In the genomic region with DNA sequence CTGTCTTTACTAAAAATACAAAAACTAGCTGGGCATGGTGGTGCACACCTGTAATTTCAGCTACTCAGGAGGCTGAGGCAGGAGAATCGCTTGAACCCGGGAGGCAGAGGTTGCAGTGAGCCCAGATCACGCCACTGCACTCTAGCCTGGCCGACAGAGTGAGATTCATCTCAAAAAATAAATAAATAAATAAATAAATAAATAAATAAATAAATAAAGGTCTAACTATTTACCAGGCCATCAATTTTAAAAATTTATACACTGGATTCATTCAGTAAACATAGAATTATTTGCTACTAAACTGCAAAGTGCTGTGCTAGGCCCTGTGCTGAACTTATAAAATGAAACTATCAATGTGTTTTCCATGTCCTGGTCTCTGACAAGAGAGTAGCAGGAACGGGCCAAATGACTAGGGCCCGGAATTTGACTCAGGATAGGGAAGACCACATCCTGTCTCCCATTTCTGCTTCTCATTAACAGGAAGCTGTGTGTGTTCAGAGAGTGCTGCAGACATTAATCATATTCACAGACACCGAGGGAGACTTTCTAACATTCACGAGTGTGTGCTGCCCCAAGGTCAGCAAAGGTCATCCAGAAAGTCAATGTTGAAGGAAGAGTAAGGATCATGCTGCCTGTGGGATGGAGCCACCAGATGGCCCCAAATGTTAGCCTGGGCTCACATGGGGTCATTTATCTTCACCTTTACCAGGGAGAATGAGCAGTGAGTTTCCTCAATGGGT, we compare ENCODE assay signal across 9 cellular contexts.
A peak's percentile ranks its signal among the peaks of the same experiment; 100 is the strongest.
DNase-seq lines count a peak whose midpoint lies in the region; ATAC-seq and TF ChIP-seq lines count a peak whose summit lies in the region.
"Had no signal": no experiment of that assay in that cellular context is flagged by ENCODE, and none has a peak within 500 bp of the region (broad histone marks: within the 10 kb centered on the region; RNA-seq: fewer than 3 reads in every experiment).

No MANE protein-coding gene starts in this region.

- H4K91ac ChIP-seq in IMR-90 (ENCODE audit: insufficient read depth, low read depth, low read length), result no peak overlapping the region

- H2BK120ac ChIP-seq in IMR-90 (ENCODE audit: low read depth, low read length), result no peak overlapping the region; the same call in 1 of the 2 replicates

- H3K4me3 ChIP-seq in IMR-90 (ENCODE audit: insufficient read depth, low read depth, low read length) (no peak overlapping the region), right atrium auricular region (no peak overlapping the region)

- H2AK5ac ChIP-seq in IMR-90 (ENCODE audit: low read depth, low read length), result 0 out of 2 replicates have a peak overlapping the region, but pooled peaks have one; percentile 5

- H3K27me3 ChIP-seq in IMR-90 (ENCODE audit: control insufficient read depth, insufficient read depth, low read length) (no peaks in the 10 kb centered on the region), right atrium auricular region (no peaks in the 10 kb centered on the region)

- in situ Hi-C loops in IMR-90 (cut with MboI; ENCODE audit: low sequenced_read_pairs), result no loop called here

- H2BK20ac ChIP-seq in IMR-90 (ENCODE audit: low read depth, low read length), result 0 out of 2 replicates have a peak overlapping the region, but pooled peaks have one; percentile 46

- H3K4me2 ChIP-seq in IMR-90 (ENCODE audit: low read depth, low read length), result no peak overlapping the region

- H3K14ac ChIP-seq in IMR-90 (replicated peaks; ENCODE audit: low read depth, low read length), result peak overlapping the region; percentile 83; the same call in 1 of the 2 replicates

- intact Hi-C loops in IMR-90 (cut with micrococcal nuclease), result no loop called here

- dilution Hi-C loops in IMR-90 (cut with HindIII; ENCODE audit: low sequenced_read_pairs, unreplicated experiment), result no loop called here

- WGBS in IMR-90 (ENCODE audit: extremely low coverage in 2 of 2, insufficient read length in 1 of 2), 2 experiments, result no CpG with 5 or more reads among the region's 8 CpGs

- peak; percentile 1; the same call in 1 of the 2 replicates for TF ChIP-seq RAD21 in IMR-90 (IDR thresholded peaks at IDR 0.05; ENCODE audit: low read length)

- no peak overlapping the region for H3K56ac ChIP-seq in IMR-90 (ENCODE audit: extremely low read depth, insufficient read depth, low read length)

- 0 out of 2 replicates have a peak, but pooled peaks cover 4% of the 10 kb centered on the region for H3K4me1 ChIP-seq in IMR-90 (ENCODE audit: control insufficient read depth, insufficient read depth, low read length)
- H3K4me1 ChIP-seq in right atrium auricular region, result no peaks in the 10 kb centered on the region

- H3K27ac ChIP-seq in IMR-90 (ENCODE audit: insufficient read depth, low read length) (no peak overlapping the region), right atrium auricular region (no peak overlapping the region)

- H3K9me3 ChIP-seq in IMR-90 (ENCODE audit: control insufficient read depth, insufficient read depth, low read length) (peaks cover 10% of the 10 kb centered on the region), right atrium auricular region (no peaks in the 10 kb centered on the region)

- no peak overlapping the region; the same call in 2 of the 3 replicates for H2BK15ac ChIP-seq in IMR-90 (ENCODE audit: low read depth, low read length)

- POLR2A ChIA-PET in IMR-90 (lab: Charles Lee; ENCODE audit: unreplicated experiment), result no interaction called here

- no peak overlapping the region for H3K9ac ChIP-seq in IMR-90 (ENCODE audit: low read depth, low read length)

- no peak overlapping the region for H4K5ac ChIP-seq in IMR-90 (ENCODE audit: low read depth, low read length)

- no peaks in the 10 kb centered on the region for H4K20me1 ChIP-seq in IMR-90 (ENCODE audit: insufficient read depth, low read length)

- TF ChIP-seq CTCF in IMR-90 (conservative IDR thresholded peaks at IDR 0.05; ENCODE audit: low read depth, low read length) (no peak), right atrium auricular region (IDR thresholded peaks at IDR 0.05) (no peak)

- no peaks in the 10 kb centered on the region for H3K79me1 ChIP-seq in IMR-90 (ENCODE audit: low read depth in 1 of 2, low read length in 2 of 2)

- no TSS peak for BruUV-seq in IMR-90 (replicated peaks; lab: Mats Ljungman, UMichigan)

- no peak for TF ChIP-seq POLR2A in IMR-90 (IDR thresholded peaks at IDR 0.05; ENCODE audit: low read depth, low read length)

- H3K18ac ChIP-seq in IMR-90 (ENCODE audit: low read depth, low read length), result peak overlapping the region; percentile 11; the same call in 1 of the 2 replicates

- peak; percentile 53; the same call in 1 of the 2 replicates for ATAC-seq in IMR-90 (ENCODE audit: low read depth)
- ATAC-seq in left lobe of liver, result peak; percentile 54
- no peak for ATAC-seq in HG02938 (IDR thresholded peaks at IDR 0.05; ENCODE audit: unreplicated experiment)
- no peak for ATAC-seq in HG03175 (IDR thresholded peaks at IDR 0.05; ENCODE audit: unreplicated experiment)

- H3K36me3 ChIP-seq in IMR-90 (ENCODE audit: control insufficient read depth, insufficient read depth, low read length) (no peaks in the 10 kb centered on the region), right atrium auricular region (no peaks in the 10 kb centered on the region)

- CTCF ChIA-PET in IMR-90 (lab: Yijun Ruan, JAX), result no interaction called here

- H4K8ac ChIP-seq in IMR-90 (ENCODE audit: low read depth in 2 of 2, low read length in 2 of 2), result peak overlapping the region in 1 of 2 experiments; percentile 61; a peak in 1 of 4 replicates

- H2BK5ac ChIP-seq in IMR-90 (ENCODE audit: low read depth, low read length, poor library complexity, severe bottlenecking), result peak overlapping the region; percentile 15

- DNase-seq in CD1c-positive myeloid dendritic cell (ENCODE audit: extremely low spot score) (peak; percentile 1), IMR-90 (peak; percentile 86), amniotic epithelial cell (ENCODE audit: low read depth) (peak; percentile 68), left lobe of liver (ENCODE audit: low spot score) (no peak), NCI-H82 (lab: John Stamatoyannopoulos, UW) (no peak), right atrium auricular region (ENCODE audit: low spot score) (no peak)
- DNase-seq: amniotic stem cell had no signal

- H2AK9ac ChIP-seq in IMR-90 (replicated peaks; ENCODE audit: low read depth, low read length, poor library complexity), result no peak overlapping the region

- H3K9me1 ChIP-seq in IMR-90 (ENCODE audit: insufficient read depth, low read length), result peaks cover 5% of the 10 kb centered on the region; the same call in 1 of the 2 replicates

- peak overlapping the region; percentile 65 for H3K4ac ChIP-seq in IMR-90 (ENCODE audit: low read depth, low read length)

- peak overlapping the region; percentile 13; the same call in 1 of the 2 replicates for H3K23ac ChIP-seq in IMR-90 (ENCODE audit: low read depth, low read length)

- peak overlapping the region; percentile 64 for H2AFZ ChIP-seq in IMR-90 (replicated peaks; ENCODE audit: low read length, poor library complexity)

TF ChIP-seq in IMR-90, 13 proteins besides CTCF, POLR2A, EP300 and RAD21:
- no peak for TF ChIP-seq CHD1 (IDR thresholded peaks at IDR 0.05; ENCODE audit: low read depth, low read length)
- TF ChIP-seq, protein P1, sequence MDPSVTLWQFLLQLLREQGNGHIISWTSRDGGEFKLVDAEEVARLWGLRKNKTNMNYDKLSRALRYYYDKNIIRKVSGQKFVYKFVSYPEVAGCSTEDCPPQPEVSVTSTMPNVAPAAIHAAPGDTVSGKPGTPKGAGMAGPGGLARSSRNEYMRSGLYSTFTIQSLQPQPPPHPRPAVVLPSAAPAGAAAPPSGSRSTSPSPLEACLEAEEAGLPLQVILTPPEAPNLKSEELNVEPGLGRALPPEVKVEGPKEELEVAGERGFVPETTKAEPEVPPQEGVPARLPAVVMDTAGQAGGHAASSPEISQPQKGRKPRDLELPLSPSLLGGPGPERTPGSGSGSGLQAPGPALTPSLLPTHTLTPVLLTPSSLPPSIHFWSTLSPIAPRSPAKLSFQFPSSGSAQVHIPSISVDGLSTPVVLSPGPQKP (IDR thresholded peaks at IDR 0.05; ENCODE audit: borderline replicate concordance, low read depth, low read length), result no peak
- TF ChIP-seq FOS (IDR thresholded peaks at IDR 0.05; ENCODE audit: low read depth, low read length), result no peak
- no peak for TF ChIP-seq RCOR1 (IDR thresholded peaks at IDR 0.05; ENCODE audit: insufficient replicate concordance, low read length)
- no peak for TF ChIP-seq MXI1 (IDR thresholded peaks at IDR 0.05; ENCODE audit: borderline replicate concordance, low read depth, low read length)
- no peak for TF ChIP-seq BHLHE40 (IDR thresholded peaks at IDR 0.05; ENCODE audit: low read depth, low read length)
- no peak for TF ChIP-seq NFE2L2 (IDR thresholded peaks at IDR 0.05; ENCODE audit: low read depth, low read length)
- no peak for TF ChIP-seq MAZ (IDR thresholded peaks at IDR 0.05; ENCODE audit: borderline replicate concordance, low read depth, low read length)
- TF ChIP-seq MAFK (IDR thresholded peaks at IDR 0.05; ENCODE audit: low read depth, low read length), result no peak
- no peak for TF ChIP-seq SMC3 (IDR thresholded peaks at IDR 0.05; ENCODE audit: low read depth, low read length)
- TF ChIP-seq RFX5 (IDR thresholded peaks at IDR 0.05; ENCODE audit: low read depth, low read length), result no peak
- TF ChIP-seq CEBPB (IDR thresholded peaks at IDR 0.05; ENCODE audit: low read depth, low read length), result no peak
- TF ChIP-seq, protein P2, sequence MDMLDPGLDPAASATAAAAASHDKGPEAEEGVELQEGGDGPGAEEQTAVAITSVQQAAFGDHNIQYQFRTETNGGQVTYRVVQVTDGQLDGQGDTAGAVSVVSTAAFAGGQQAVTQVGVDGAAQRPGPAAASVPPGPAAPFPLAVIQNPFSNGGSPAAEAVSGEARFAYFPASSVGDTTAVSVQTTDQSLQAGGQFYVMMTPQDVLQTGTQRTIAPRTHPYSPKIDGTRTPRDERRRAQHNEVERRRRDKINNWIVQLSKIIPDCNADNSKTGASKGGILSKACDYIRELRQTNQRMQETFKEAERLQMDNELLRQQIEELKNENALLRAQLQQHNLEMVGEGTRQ (IDR thresholded peaks at IDR 0.05; ENCODE audit: low read depth, low read length), result no peak
TF ChIP-seq in IMR-90: peak in this region for 0.

Comparison
In these comparisons a context has a peak if more than half of its experiments do, and no peak if none do; other contexts are left out.
1. DNase-seq: peak in CD1c-positive myeloid dendritic cell (single experiment), IMR-90 (single experiment) and amniotic epithelial cell (single experiment); none in left lobe of liver (single experiment), NCI-H82 (single experiment) and right atrium auricular region (single experiment).
2. ATAC-seq: peak in IMR-90 (single experiment) and left lobe of liver (single experiment); none in HG02938 (single experiment) and HG03175 (single experiment).